1 cellular context compared by ENCODE assay signal in genomic region chr13:27120811-27121210, GRCh38.
TF ChIP-seq lines count a peak whose summit lies in the region.

No MANE protein-coding gene starts in this region.

TF ChIP-seq in H1, 55 proteins besides CTCF, POLR2A, EP300 and RAD21 (continued from another document):
- no peak for TF ChIP-seq E2F6 (IDR thresholded peaks at IDR 0.05)
- TF ChIP-seq TCF12 (IDR thresholded peaks at IDR 0.05; ENCODE audit: low read depth, low read length): no peak
- no peak for TF ChIP-seq BRCA1 (IDR thresholded peaks at IDR 0.05; ENCODE audit: low read depth, low read length)
- TF ChIP-seq NRF1 (IDR thresholded peaks at IDR 0.05; ENCODE audit: low read depth, low read length): no peak
- no peak for TF ChIP-seq YY1 (IDR thresholded peaks at IDR 0.05; ENCODE audit: low read depth, low read length)
- TF ChIP-seq PHF8 (conservative IDR thresholded peaks at IDR 0.05; ENCODE audit: low read depth, low read length): no peak
- TF ChIP-seq SIX5 (IDR thresholded peaks at IDR 0.05; ENCODE audit: low read depth, low read length): no peak
